23 cellular contexts compared by ENCODE assay signal in the genomic region with DNA sequence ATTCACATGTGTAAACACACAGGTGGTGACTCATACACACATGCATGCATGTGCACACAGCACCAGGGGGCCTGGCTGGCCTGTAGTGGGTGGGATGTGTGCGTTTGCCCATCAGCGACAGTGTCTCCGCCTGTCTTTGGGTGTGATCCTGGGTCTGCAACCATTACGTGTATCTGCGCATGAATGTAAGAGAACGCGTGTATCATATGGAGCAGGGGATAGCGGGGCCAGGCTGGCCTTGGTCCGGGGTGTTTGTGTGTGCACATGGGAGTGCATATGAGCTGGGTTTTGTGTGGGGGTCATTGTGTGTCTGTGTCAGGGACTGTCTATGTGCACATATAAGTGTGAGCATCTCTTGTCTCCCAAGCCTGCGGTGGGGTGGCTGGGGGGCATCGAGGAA. TPM values are rescaled to one million over a fixed set of nuclear protein-coding genes. Genes with fewer than 3 reads are reported as not detected.
"Had no signal": no experiment of that assay in that cellular context is flagged by ENCODE, and none has a peak within 500 bp of the region (broad histone marks: within the 10 kb centered on the region; RNA-seq: fewer than 3 reads in every experiment).

No MANE protein-coding gene starts in this region.

- H3K9me3 ChIP-seq: esophagus muscularis mucosa, gastrocnemius medialis, heart right ventricle, psoas muscle, right lobe of liver, testis, tibial nerve had no signal

- H3K4me1 Mint-ChIP-seq: mesothelial cell of epicardium, nephron had no signal

- H3K27ac Mint-ChIP-seq: dendritic cell treated with granulocyte-macrophage colony-stimulating factor and Interleukin-4, amounts not matched to agents 40 ng/mL and 50 ng/mL, for 4 days; effector memory CD8-positive, alpha-beta T cell; mesothelial cell of epicardium; nephron; stimulated activated naive B cell treated with anti-CD40 and anti-IgM and Interleukin-4, amounts not matched to agents 10 μg/mL and 1 μg/mL and 100 μg/mL, for 72 hours had no signal

- H3K9me3 Mint-ChIP-seq: dendritic cell treated with granulocyte-macrophage colony-stimulating factor and Interleukin-4, amounts not matched to agents 40 ng/mL and 50 ng/mL, for 4 days; effector memory CD8-positive, alpha-beta T cell; mesothelial cell of epicardium; nephron; stimulated activated naive B cell treated with anti-CD40 and anti-IgM and Interleukin-4, amounts not matched to agents 10 μg/mL and 1 μg/mL and 100 μg/mL, for 72 hours; stimulated activated naive CD8-positive, alpha-beta T cell treated with anti-CD3 and anti-CD28 coated beads, Interleukin-15, amount 100 ng/mL, for 72 hours had no signal

- H3K4me1 ChIP-seq: esophagus muscularis mucosa, gastrocnemius medialis, parathyroid adenoma, psoas muscle, right lobe of liver, testis, tibial nerve had no signal

- H3K27me3 ChIP-seq: gastrocnemius medialis, right lobe of liver, testis, tibial nerve had no signal

- H3K36me3 Mint-ChIP-seq: mesothelial cell of epicardium had no signal

- H3K4me3 ChIP-seq: esophagus muscularis mucosa, gastrocnemius medialis, heart right ventricle, psoas muscle, right lobe of liver, testis, tibial nerve had no signal

- FAIRE-seq: colon, islet of Langerhans had no signal

- DNase-seq: effector memory CD8-positive, alpha-beta T cell; gastrocnemius medialis; heart right ventricle; hypothalamus; psoas muscle; retina; stimulated activated CD4-positive, alpha-beta T cell treated with anti-CD3 and anti-CD28 coated beads, Interleukin-2, amount 100 ng/mL, for 24 hours; stimulated activated CD4-positive, alpha-beta T cell treated with anti-CD3 and anti-CD28 coated beads, Interleukin-4, amount 100 ng/mL, for 4 hours; stimulated activated naive B cell treated with anti-CD40 and anti-IgM and Interleukin-4, amounts not matched to agents 10 μg/mL and 1 μg/mL and 100 μg/mL, for 72 hours; stimulated activated naive CD8-positive, alpha-beta T cell treated with anti-CD3 and anti-CD28 coated beads, Interleukin-15, amount 100 ng/mL, for 72 hours; testis had no signal

- H3K4me3 Mint-ChIP-seq: dendritic cell treated with granulocyte-macrophage colony-stimulating factor and Interleukin-4, amounts not matched to agents 40 ng/mL and 50 ng/mL, for 4 days; effector memory CD8-positive, alpha-beta T cell; mesothelial cell of epicardium; nephron; stimulated activated naive B cell treated with anti-CD40 and anti-IgM and Interleukin-4, amounts not matched to agents 10 μg/mL and 1 μg/mL and 100 μg/mL, for 72 hours; stimulated activated naive CD8-positive, alpha-beta T cell treated with anti-CD3 and anti-CD28 coated beads, Interleukin-15, amount 100 ng/mL, for 72 hours had no signal

- ATAC-seq: effector memory CD8-positive, alpha-beta T cell; gastrocnemius medialis; left lobe of liver; right lobe of liver; stimulated activated naive B cell treated with anti-CD40 and anti-IgM and Interleukin-4, amounts not matched to agents 10 μg/mL and 1 μg/mL and 100 μg/mL, for 72 hours had no signal

- H3K36me3 ChIP-seq: esophagus muscularis mucosa, gastrocnemius medialis, heart right ventricle, right lobe of liver, tibial nerve had no signal

- H3K27ac ChIP-seq: epithelial cell of prostate, esophagus muscularis mucosa, gastrocnemius medialis, heart right ventricle, parathyroid adenoma, psoas muscle, right lobe of liver, testis, tibial nerve had no signal

RNA-seq across cellular contexts. Expression of gene PSD2, which starts 43.8 kb away (rescaled TPM):
- total RNA-seq: fibroblast of villous mesenchyme had no signal
